ENCODE assay signal across 15 cellular contexts in the genomic region with DNA sequence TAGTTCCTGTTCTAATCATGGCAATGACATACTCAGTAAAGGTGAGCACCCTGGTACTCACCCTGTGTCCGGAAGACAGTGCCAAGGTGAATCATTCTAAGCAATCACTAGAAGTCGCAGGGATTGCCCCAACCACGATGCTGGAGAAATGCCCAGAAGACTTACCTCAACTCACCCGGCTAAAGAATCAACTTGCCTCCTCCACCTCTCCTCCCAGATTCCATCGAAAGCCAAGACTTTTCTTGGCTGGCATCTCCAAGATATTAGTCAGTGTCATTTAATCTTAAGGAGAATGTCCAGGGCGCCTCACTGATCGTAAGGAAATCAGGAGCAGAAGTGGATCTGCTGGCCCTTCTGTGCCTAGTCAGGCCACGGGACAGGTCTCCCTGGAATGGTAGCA.
DNase-seq lines count a peak whose midpoint lies in the region; ATAC-seq, FAIRE-seq and TF ChIP-seq lines count a peak whose summit lies in the region.
"Had no signal": no experiment of that assay in that cellular context is flagged by ENCODE, and none has a peak within 500 bp of the region (broad histone marks: within the 10 kb centered on the region; RNA-seq: fewer than 3 reads in every experiment).

No MANE protein-coding gene starts in this region.

- DNase-seq in ACHN (peak; percentile 39), MG63 (peak; percentile 93), epithelial cell of esophagus (ENCODE audit: low read depth) (peak; percentile 92), lung (ENCODE audit: low spot score) (no peak), NCI-H748 (lab: John Stamatoyannopoulos, UW; ENCODE audit: unreplicated experiment) (no peak), GM19239 (ENCODE audit: insufficient read length, low spot score) (no peak)
- DNase-seq in stimulated activated naive CD8-positive, alpha-beta T cell treated with anti-CD3 and anti-CD28 coated beads, Interleukin-15, Interleukin-2, amounts not matched to agents 100 U/mL and 50 U/mL, for 24 hours: no peak
- DNase-seq: activated CD4-positive, CD25-positive, alpha-beta regulatory T cell treated with anti-CD3 and anti-CD28 coated beads, Interleukin-2, amount 50 U/mL, for 72 hours; Caco-2; cerebellar nuclear complex; NCI-H345; right cardiac atrium; stimulated activated CD4-positive, alpha-beta T cell treated with anti-CD3 and anti-CD28 coated beads, Interleukin-4, amount 100 ng/mL, for 4 hours; T-helper 1 cell had no signal

- in situ Hi-C loops in ACHN (cut with HindIII; ENCODE audit: low pct_ligation_motif_present, low pct_unique_long_range_greater_than_20kb, low sequenced_read_pairs): no loop called here

- no peak for TF ChIP-seq CTCF in epithelial cell of esophagus (IDR thresholded peaks at IDR 0.05; ENCODE audit: insufficient read depth, low read depth, low read length, missing control alignments)
- no peak for TF ChIP-seq CTCF in lung (IDR thresholded peaks at IDR 0.05; ENCODE audit: control extremely low read depth, extremely low read depth)

- H3K4me3 ChIP-seq in MG63 (no peak overlapping the region), epithelial cell of esophagus (ENCODE audit: low read length) (no peak overlapping the region), lung (no peak overlapping the region)

- no peaks in the 10 kb centered on the region for H3K27me3 ChIP-seq in MG63
- H3K27me3 ChIP-seq in lung (ENCODE audit: control insufficient read depth, insufficient read depth): no peaks in the 10 kb centered on the region

- no peak for FAIRE-seq in GM19239 (lab: Jason Lieb, UNC)

- H3K4me1 ChIP-seq in lung (ENCODE audit: control insufficient read depth in 2 of 2, insufficient read depth in 2 of 2, low read length in 2 of 2): no peaks in the 10 kb centered on the region

- no peak overlapping the region for H3K27ac ChIP-seq in lung (ENCODE audit: low read depth in 1 of 2, low read length in 1 of 2)

- WGBS in lung, 2 donors: 66 to 79% methylated on average over 8 of the region's 8 CpGs

- H3K36me3 ChIP-seq in MG63 (no peaks in the 10 kb centered on the region), lung (ENCODE audit: control insufficient read depth in 2 of 2, insufficient read depth in 2 of 2, low read length in 2 of 2) (no peaks in the 10 kb centered on the region)

- peak; percentile 69 for ATAC-seq in lung (ENCODE audit: insufficient read depth, low FRiP score)
- ATAC-seq in stimulated activated naive CD8-positive, alpha-beta T cell treated with anti-CD3 and anti-CD28 coated beads, Interleukin-15, Interleukin-2, amounts not matched to agents 100 U/mL and 50 U/mL, for 24 hours: no peak
- no peak for ATAC-seq in HG03432 (IDR thresholded peaks at IDR 0.05; ENCODE audit: unreplicated experiment)
- ATAC-seq: right cardiac atrium had no signal

- H3K9me3 ChIP-seq in MG63 (no peaks in the 10 kb centered on the region), lung (ENCODE audit: control insufficient read depth in 2 of 2, insufficient read depth in 1 of 2, low read length in 1 of 2) (peaks cover 0 to 3% of the 10 kb centered on the region in 2 donors)
- H3K9me3 ChIP-seq: Caco-2 had no signal

Comparison
In these comparisons a context has a peak if more than half of its experiments do, and no peak if none do; other contexts are left out.
1. DNase-seq: peak in ACHN (single experiment), MG63 (single experiment) and epithelial cell of esophagus (single experiment); none in lung (single experiment), NCI-H748 (single experiment), stimulated activated naive CD8-positive, alpha-beta T cell treated with anti-CD3 and anti-CD28 coated beads, Interleukin-15, Interleukin-2, amounts not matched to agents 100 U/mL and 50 U/mL, for 24 hours (single experiment) and GM19239 (single experiment).